1 cellular context compared by ENCODE assay signal in the genomic region with DNA sequence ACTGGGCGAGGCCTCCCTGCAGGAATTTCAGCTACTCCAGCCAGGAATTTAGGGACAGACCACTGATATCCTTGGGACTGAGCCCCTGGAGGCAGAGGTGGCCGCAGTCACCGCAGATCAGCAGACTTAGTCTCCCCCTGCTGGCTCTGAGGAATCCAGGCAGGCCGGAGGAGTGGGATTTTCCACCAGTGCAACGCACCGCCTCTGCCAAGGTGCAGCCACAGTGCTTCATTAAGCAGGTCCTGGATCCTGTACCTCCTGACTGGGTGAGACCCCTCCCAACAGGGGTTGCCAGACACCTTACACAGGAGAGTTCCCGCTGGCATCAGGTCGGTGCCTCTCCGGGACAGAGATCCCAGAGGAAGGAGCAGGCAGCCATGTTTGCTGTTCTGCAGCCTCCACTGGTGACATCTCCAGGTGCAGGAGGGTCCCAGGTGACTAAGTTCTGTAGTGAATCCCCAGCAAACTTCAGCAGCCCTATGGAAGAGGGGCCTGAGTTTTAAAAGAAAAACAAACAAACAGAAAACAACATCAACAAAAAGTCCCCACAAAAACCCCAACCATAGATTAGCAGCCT.
TF ChIP-seq lines count a peak whose summit lies in the region.

No MANE protein-coding gene starts in this region.

TF ChIP-seq in HepG2, 621 proteins besides CTCF, POLR2A, EP300 and RAD21 (continued from another document and continues in another):
- TF ChIP-seq, protein P1, sequence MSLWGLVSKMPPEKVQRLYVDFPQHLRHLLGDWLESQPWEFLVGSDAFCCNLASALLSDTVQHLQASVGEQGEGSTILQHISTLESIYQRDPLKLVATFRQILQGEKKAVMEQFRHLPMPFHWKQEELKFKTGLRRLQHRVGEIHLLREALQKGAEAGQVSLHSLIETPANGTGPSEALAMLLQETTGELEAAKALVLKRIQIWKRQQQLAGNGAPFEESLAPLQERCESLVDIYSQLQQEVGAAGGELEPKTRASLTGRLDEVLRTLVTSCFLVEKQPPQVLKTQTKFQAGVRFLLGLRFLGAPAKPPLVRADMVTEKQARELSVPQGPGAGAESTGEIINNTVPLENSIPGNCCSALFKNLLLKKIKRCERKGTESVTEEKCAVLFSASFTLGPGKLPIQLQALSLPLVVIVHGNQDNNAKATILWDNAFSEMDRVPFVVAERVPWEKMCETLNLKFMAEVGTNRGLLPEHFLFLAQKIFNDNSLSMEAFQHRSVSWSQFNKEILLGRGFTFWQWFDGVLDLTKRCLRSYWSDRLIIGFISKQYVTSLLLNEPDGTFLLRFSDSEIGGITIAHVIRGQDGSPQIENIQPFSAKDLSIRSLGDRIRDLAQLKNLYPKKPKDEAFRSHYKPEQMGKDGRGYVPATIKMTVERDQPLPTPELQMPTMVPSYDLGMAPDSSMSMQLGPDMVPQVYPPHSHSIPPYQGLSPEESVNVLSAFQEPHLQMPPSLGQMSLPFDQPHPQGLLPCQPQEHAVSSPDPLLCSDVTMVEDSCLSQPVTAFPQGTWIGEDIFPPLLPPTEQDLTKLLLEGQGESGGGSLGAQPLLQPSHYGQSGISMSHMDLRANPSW (CRISPR knock-in tag; IDR thresholded peaks at IDR 0.05; ENCODE audit: borderline replicate concordance) = no peak
- TF ChIP-seq ARNTL (CRISPR knock-in tag; IDR thresholded peaks at IDR 0.05) (no peak), MAZ (IDR thresholded peaks at IDR 0.05; ENCODE audit: borderline replicate concordance, low read depth, low read length) (no peak), MAZ (CRISPR knock-in tag; IDR thresholded peaks at IDR 0.05; ENCODE audit: low read depth) (0 out of 2 replicates have a peak, but pooled peaks have one; percentile 33), SCMH1 (CRISPR knock-in tag; IDR thresholded peaks at IDR 0.05; ENCODE audit: borderline replicate concordance) (no peak), LCORL (IDR thresholded peaks at IDR 0.05) (no peak), LCORL (CRISPR knock-in tag; IDR thresholded peaks at IDR 0.05) (no peak), TOPORS (CRISPR knock-in tag; IDR thresholded peaks at IDR 0.05) (no peak), DNMT1 (CRISPR knock-in tag; IDR thresholded peaks at IDR 0.05) (no peak), ZNF607 (CRISPR knock-in tag; IDR thresholded peaks at IDR 0.05; ENCODE audit: borderline replicate concordance) (0 out of 2 replicates have a peak, but pooled peaks have one; percentile 40), U2AF2 (IDR thresholded peaks at IDR 0.05; ENCODE audit: low read depth, low read length) (no peak), GFI1 (CRISPR knock-in tag; IDR thresholded peaks at IDR 0.05; ENCODE audit: borderline replicate concordance) (no peak), NPAS2 (CRISPR knock-in tag; IDR thresholded peaks at IDR 0.05; ENCODE audit: borderline replicate concordance) (no peak), TEAD3 (CRISPR knock-in tag; optimal IDR thresholded peaks at IDR 0.05; ENCODE audit: borderline replicate concordance) (peak; percentile 23), ZNF501 (CRISPR knock-in tag; IDR thresholded peaks at IDR 0.05) (peak; percentile 62; the same call in 1 of the 2 replicates), SIN3A (IDR thresholded peaks at IDR 0.05; ENCODE audit: borderline replicate concordance, low read depth, low read length) (no peak), REXO4 (CRISPR knock-in tag; IDR thresholded peaks at IDR 0.05; ENCODE audit: borderline replicate concordance) (no peak), PPARG (CRISPR knock-in tag; conservative IDR thresholded peaks at IDR 0.05) (no peak), ZNF234 (CRISPR knock-in tag; conservative IDR thresholded peaks at IDR 0.05) (no peak), ZNF350 (CRISPR knock-in tag; IDR thresholded peaks at IDR 0.05; ENCODE audit: borderline replicate concordance, low read depth) (no peak), ZFAT (CRISPR knock-in tag; conservative IDR thresholded peaks at IDR 0.05) (no peak), BORCS8-MEF2B (CRISPR knock-in tag; IDR thresholded peaks at IDR 0.05) (0 out of 2 replicates have a peak, but pooled peaks have one; percentile 46), PAWR (CRISPR knock-in tag; IDR thresholded peaks at IDR 0.05; ENCODE audit: borderline replicate concordance) (no peak), ZNF382 (CRISPR knock-in tag; IDR thresholded peaks at IDR 0.05; ENCODE audit: borderline replicate concordance) (no peak), ZNF225 (CRISPR knock-in tag; IDR thresholded peaks at IDR 0.05) (no peak), SP2 (CRISPR knock-in tag; IDR thresholded peaks at IDR 0.05) (peak; percentile 30; the same call in 1 of the 2 replicates), ZNF572 (CRISPR knock-in tag; IDR thresholded peaks at IDR 0.05) (0 out of 2 replicates have a peak, but pooled peaks have one; percentile 76), FOSL2 (CRISPR knock-in tag; IDR thresholded peaks at IDR 0.05) (no peak)
- TF ChIP-seq, protein P2, sequence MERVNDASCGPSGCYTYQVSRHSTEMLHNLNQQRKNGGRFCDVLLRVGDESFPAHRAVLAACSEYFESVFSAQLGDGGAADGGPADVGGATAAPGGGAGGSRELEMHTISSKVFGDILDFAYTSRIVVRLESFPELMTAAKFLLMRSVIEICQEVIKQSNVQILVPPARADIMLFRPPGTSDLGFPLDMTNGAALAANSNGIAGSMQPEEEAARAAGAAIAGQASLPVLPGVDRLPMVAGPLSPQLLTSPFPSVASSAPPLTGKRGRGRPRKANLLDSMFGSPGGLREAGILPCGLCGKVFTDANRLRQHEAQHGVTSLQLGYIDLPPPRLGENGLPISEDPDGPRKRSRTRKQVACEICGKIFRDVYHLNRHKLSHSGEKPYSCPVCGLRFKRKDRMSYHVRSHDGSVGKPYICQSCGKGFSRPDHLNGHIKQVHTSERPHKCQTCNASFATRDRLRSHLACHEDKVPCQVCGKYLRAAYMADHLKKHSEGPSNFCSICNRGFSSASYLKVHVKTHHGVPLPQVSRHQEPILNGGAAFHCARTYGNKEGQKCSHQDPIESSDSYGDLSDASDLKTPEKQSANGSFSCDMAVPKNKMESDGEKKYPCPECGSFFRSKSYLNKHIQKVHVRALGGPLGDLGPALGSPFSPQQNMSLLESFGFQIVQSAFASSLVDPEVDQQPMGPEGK (CRISPR knock-in tag; IDR thresholded peaks at IDR 0.05) = no peak
- TF ChIP-seq, protein P3, sequence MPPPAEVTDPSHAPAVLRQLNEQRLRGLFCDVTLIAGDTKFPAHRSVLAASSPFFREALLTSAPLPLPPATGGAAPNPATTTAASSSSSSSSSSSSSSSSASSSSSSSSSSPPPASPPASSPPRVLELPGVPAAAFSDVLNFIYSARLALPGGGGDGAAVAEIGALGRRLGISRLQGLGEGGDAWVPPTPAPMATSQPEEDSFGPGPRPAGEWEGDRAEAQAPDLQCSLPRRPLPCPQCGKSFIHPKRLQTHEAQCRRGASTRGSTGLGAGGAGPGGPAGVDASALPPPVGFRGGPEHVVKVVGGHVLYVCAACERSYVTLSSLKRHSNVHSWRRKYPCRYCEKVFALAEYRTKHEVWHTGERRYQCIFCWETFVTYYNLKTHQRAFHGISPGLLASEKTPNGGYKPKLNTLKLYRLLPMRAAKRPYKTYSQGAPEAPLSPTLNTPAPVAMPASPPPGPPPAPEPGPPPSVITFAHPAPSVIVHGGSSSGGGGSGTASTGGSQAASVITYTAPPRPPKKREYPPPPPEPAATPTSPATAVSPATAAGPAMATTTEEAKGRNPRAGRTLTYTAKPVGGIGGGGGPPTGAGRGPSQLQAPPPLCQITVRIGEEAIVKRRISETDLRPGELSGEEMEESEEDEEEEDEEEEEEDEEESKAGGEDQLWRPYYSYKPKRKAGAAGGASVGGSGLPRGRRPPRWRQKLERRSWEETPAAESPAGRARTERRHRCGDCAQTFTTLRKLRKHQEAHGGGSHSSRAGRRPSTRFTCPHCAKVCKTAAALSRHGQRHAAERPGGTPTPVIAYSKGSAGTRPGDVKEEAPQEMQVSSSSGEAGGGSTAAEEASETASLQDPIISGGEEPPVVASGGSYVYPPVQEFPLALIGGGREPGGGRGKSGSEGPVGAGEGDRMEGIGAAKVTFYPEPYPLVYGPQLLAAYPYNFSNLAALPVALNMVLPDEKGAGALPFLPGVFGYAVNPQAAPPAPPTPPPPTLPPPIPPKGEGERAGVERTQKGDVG (CRISPR knock-in tag; IDR thresholded peaks at IDR 0.05; ENCODE audit: borderline replicate concordance) = no peak
- TF ChIP-seq, protein P4, sequence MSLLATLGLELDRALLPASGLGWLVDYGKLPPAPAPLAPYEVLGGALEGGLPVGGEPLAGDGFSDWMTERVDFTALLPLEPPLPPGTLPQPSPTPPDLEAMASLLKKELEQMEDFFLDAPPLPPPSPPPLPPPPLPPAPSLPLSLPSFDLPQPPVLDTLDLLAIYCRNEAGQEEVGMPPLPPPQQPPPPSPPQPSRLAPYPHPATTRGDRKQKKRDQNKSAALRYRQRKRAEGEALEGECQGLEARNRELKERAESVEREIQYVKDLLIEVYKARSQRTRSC (CRISPR knock-in tag; IDR thresholded peaks at IDR 0.05; ENCODE audit: low read depth) = no peak
- TF ChIP-seq, protein P5, sequence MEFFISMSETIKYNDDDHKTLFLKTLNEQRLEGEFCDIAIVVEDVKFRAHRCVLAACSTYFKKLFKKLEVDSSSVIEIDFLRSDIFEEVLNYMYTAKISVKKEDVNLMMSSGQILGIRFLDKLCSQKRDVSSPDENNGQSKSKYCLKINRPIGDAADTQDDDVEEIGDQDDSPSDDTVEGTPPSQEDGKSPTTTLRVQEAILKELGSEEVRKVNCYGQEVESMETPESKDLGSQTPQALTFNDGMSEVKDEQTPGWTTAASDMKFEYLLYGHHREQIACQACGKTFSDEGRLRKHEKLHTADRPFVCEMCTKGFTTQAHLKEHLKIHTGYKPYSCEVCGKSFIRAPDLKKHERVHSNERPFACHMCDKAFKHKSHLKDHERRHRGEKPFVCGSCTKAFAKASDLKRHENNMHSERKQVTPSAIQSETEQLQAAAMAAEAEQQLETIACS (CRISPR knock-in tag; IDR thresholded peaks at IDR 0.05) = no peak
- TF ChIP-seq, protein P6, sequence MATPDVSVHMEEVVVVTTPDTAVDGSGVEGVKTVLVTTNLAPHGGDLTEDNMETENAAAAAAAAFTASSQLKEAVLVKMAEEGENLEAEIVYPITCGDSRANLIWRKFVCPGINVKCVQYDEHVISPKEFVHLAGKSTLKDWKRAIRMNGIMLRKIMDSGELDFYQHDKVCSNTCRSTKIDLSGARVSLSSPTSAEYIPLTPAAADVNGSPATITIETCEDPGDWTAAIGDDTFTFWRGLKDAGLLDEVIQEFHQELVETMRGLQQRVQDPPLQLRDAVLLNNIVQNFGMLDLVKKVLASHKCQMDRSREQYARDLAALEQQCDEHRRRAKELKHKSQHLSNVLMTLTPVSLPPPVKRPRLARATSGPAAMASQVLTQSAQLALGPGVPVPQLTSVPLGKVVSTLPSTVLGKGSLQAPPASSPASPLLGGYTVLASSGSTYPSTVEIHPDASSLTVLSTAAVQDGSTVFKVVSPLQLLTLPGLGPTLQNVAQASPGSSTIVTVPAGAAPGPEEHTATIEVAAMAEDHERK (CRISPR knock-in tag; IDR thresholded peaks at IDR 0.05; ENCODE audit: low read depth) = no peak
- TF ChIP-seq, protein P7, sequence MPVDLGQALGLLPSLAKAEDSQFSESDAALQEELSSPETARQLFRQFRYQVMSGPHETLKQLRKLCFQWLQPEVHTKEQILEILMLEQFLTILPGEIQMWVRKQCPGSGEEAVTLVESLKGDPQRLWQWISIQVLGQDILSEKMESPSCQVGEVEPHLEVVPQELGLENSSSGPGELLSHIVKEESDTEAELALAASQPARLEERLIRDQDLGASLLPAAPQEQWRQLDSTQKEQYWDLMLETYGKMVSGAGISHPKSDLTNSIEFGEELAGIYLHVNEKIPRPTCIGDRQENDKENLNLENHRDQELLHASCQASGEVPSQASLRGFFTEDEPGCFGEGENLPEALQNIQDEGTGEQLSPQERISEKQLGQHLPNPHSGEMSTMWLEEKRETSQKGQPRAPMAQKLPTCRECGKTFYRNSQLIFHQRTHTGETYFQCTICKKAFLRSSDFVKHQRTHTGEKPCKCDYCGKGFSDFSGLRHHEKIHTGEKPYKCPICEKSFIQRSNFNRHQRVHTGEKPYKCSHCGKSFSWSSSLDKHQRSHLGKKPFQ (CRISPR knock-in tag; IDR thresholded peaks at IDR 0.05; ENCODE audit: insufficient replicate concordance) = no peak
- TF ChIP-seq, protein P8, sequence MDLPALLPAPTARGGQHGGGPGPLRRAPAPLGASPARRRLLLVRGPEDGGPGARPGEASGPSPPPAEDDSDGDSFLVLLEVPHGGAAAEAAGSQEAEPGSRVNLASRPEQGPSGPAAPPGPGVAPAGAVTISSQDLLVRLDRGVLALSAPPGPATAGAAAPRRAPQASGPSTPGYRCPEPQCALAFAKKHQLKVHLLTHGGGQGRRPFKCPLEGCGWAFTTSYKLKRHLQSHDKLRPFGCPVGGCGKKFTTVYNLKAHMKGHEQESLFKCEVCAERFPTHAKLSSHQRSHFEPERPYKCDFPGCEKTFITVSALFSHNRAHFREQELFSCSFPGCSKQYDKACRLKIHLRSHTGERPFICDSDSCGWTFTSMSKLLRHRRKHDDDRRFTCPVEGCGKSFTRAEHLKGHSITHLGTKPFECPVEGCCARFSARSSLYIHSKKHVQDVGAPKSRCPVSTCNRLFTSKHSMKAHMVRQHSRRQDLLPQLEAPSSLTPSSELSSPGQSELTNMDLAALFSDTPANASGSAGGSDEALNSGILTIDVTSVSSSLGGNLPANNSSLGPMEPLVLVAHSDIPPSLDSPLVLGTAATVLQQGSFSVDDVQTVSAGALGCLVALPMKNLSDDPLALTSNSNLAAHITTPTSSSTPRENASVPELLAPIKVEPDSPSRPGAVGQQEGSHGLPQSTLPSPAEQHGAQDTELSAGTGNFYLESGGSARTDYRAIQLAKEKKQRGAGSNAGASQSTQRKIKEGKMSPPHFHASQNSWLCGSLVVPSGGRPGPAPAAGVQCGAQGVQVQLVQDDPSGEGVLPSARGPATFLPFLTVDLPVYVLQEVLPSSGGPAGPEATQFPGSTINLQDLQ (CRISPR knock-in tag; IDR thresholded peaks at IDR 0.05) = no peak
- TF ChIP-seq, protein P9, sequence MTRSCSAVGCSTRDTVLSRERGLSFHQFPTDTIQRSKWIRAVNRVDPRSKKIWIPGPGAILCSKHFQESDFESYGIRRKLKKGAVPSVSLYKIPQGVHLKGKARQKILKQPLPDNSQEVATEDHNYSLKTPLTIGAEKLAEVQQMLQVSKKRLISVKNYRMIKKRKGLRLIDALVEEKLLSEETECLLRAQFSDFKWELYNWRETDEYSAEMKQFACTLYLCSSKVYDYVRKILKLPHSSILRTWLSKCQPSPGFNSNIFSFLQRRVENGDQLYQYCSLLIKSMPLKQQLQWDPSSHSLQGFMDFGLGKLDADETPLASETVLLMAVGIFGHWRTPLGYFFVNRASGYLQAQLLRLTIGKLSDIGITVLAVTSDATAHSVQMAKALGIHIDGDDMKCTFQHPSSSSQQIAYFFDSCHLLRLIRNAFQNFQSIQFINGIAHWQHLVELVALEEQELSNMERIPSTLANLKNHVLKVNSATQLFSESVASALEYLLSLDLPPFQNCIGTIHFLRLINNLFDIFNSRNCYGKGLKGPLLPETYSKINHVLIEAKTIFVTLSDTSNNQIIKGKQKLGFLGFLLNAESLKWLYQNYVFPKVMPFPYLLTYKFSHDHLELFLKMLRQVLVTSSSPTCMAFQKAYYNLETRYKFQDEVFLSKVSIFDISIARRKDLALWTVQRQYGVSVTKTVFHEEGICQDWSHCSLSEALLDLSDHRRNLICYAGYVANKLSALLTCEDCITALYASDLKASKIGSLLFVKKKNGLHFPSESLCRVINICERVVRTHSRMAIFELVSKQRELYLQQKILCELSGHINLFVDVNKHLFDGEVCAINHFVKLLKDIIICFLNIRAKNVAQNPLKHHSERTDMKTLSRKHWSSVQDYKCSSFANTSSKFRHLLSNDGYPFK (CRISPR knock-in tag; IDR thresholded peaks at IDR 0.05; ENCODE audit: borderline replicate concordance) = peak; percentile 36; the same call in 1 of the 2 replicates
- TF ChIP-seq, protein P10, sequence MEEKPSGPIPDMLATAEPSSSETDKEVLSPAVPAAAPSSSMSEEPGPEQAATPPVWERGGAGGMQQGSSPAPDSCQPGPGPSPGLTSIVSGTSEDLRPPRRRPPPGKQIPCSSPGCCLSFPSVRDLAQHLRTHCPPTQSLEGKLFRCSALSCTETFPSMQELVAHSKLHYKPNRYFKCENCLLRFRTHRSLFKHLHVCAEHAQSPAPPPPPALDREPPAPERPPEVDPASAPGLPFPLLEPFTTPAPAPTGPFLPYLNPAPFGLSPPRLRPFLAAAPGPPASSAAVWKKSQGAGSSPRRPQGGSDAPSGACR (CRISPR knock-in tag; IDR thresholded peaks at IDR 0.05) = no peak
